8 cellular contexts compared by ENCODE assay signal in the genomic region with DNA sequence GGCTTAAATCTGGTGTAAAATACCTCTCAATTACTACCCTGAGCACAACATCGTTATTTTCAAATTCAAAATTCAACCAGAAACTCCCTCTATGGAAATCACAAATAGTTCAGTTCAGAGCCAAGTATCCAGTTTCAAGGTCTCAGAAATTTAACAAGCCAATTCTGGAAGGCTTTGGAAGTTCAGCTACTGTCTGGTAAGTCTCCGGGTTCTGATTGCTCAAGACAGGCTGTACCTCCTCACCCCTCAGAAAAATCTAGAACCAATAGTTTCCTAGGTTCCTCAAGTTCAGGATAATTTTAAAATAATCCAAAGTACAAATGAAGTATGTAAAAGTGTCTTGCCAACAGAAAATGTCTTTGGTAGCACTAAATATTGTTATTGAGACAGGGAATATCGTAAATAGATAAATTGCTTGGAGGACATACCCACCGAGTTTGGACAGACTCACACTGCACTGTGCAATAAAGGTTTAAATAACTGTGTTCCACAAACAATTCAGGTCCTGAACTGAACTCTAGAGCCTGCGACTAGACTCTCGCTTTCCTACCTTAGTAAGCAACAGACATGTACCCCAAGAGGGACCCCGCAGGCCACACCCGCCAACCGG. TPM values are rescaled to one million over a fixed set of nuclear protein-coding genes. Genes with fewer than 3 reads are reported as not detected.
A peak's percentile ranks its signal among the peaks of the same experiment; 100 is the strongest.
DNase-seq lines count a peak whose midpoint lies in the region; ATAC-seq and TF ChIP-seq lines count a peak whose summit lies in the region.

No MANE protein-coding gene starts in this region.

- H3K4me3 ChIP-seq in breast epithelium (peak overlapping the region; percentile 67 to 90 (median 88)), mesodermal cell (ENCODE audit: extremely low read depth, insufficient read depth, low read length, poor library complexity, severe bottlenecking) (peak overlapping the region; percentile 89)

- no peak for ATAC-seq in GM18520 (IDR thresholded peaks at IDR 0.05; ENCODE audit: unreplicated experiment)

- H3K27me3 ChIP-seq in breast epithelium = no peaks in the 10 kb centered on the region

- TF ChIP-seq CTCF in breast epithelium (IDR thresholded peaks at IDR 0.05) = no peak

- TF ChIP-seq POLR2A in breast epithelium (IDR thresholded peaks at IDR 0.05) = no peak

- TF ChIP-seq EP300 in Ishikawa (IDR thresholded peaks at IDR 0.05; ENCODE audit: borderline replicate concordance) = no peak

- H3K4me1 ChIP-seq in breast epithelium (peaks cover 0 to 7% of the 10 kb centered on the region in 2 donors), mesodermal cell (ENCODE audit: control insufficient read depth, insufficient read depth, low read length, poor library complexity, severe bottlenecking) (no peaks in the 10 kb centered on the region)

- 9 to 19% methylated on average over 4 to 6 of the region's 9 CpGs for WGBS in mesodermal cell (ENCODE audit: insufficient coverage in 2 of 2), 2 experiments

- peak overlapping the region; percentile 95 to 96 for H3K27ac ChIP-seq in breast epithelium
- peak overlapping the region; percentile 89 for H3K27ac ChIP-seq in mesodermal cell (ENCODE audit: low read depth, low read length, severe bottlenecking)

- H3K36me3 ChIP-seq in breast epithelium (no peaks in the 10 kb centered on the region), mesodermal cell (ENCODE audit: control insufficient read depth, insufficient read depth, low read length) (no peaks in the 10 kb centered on the region)

- H3K9me3 ChIP-seq in breast epithelium (no peaks in the 10 kb centered on the region), mesodermal cell (ENCODE audit: control insufficient read depth, low read length) (no peaks in the 10 kb centered on the region)

- intact Hi-C loops in breast epithelium (cut with DNase I; ENCODE audit: low total_unique reads) = no loop called here

- TF ChIP-seq RAD21 in Ishikawa (IDR thresholded peaks at IDR 0.05; ENCODE audit: low read depth) = no peak

- DNase-seq in AML-193 (lab: John Stamatoyannopoulos, UW) (peak; percentile 29 to 35), breast epithelium (ENCODE audit: low spot score in 2 of 2) (no peak), H4 (ENCODE audit: low spot score) (no peak), NCI-H1436 (lab: John Stamatoyannopoulos, UW) (no peak)
- no peak for DNase-seq in effector CD8-positive, alpha-beta T cell (lab: John Stamatoyannopoulos, UW)

TF ChIP-seq in Ishikawa, 13 proteins besides CTCF, POLR2A, EP300 and RAD21:
- TF ChIP-seq ZBTB7A (IDR thresholded peaks at IDR 0.05; ENCODE audit: low read depth) = no peak
- 0 out of 2 replicates have a peak, but pooled peaks have one; percentile 22 for TF ChIP-seq CEBPB (IDR thresholded peaks at IDR 0.05)
TF ChIP-seq in Ishikawa: peak in this region for 1.

RNA-seq across cellular contexts. Expression of gene ATG5, which starts 0.7 kb away (rescaled TPM):
- total RNA-seq in breast epithelium = 10 to 100 TPM; 35.8 to 51.1 (median 45.9) TPM
- polyA plus RNA-seq in mesodermal cell (2013, experiment 1 of 2) = 29.1 TPM
- polyA plus RNA-seq in mesodermal cell (2013, experiment 2 of 2) = 34.0 TPM
- 42.5 and 43.1 TPM in 2 replicates for total RNA-seq in H4 (2014; rRNA removed; shearing (Covaris generic))

RNA-seq across cellular contexts. Expression of gene CRYBG1, which starts 35.7 kb away (rescaled TPM):
- 100 to 1,000 TPM in 1 of 3 donors, 10 to 100 TPM in 2; 30.9 to 142 (median 38.3) TPM for total RNA-seq in breast epithelium
- polyA plus RNA-seq in mesodermal cell (2013, experiment 1 of 2) = not detected
- polyA plus RNA-seq in mesodermal cell (2013, experiment 2 of 2) = 0.05 TPM
- total RNA-seq in H4 (2014; rRNA removed; shearing (Covaris generic)) = 10.2 and 10.4 TPM in 2 replicates

Comparison
In these comparisons a context has a peak if more than half of its experiments do, and no peak if none do; other contexts are left out.
1. DNase-seq: peak in AML-193 (2 of 2); none in breast epithelium (0 of 2), H4 (single experiment), effector CD8-positive, alpha-beta T cell (single experiment) and NCI-H1436 (single experiment).